11 cellular contexts compared by ENCODE assay signal in the genomic region with DNA sequence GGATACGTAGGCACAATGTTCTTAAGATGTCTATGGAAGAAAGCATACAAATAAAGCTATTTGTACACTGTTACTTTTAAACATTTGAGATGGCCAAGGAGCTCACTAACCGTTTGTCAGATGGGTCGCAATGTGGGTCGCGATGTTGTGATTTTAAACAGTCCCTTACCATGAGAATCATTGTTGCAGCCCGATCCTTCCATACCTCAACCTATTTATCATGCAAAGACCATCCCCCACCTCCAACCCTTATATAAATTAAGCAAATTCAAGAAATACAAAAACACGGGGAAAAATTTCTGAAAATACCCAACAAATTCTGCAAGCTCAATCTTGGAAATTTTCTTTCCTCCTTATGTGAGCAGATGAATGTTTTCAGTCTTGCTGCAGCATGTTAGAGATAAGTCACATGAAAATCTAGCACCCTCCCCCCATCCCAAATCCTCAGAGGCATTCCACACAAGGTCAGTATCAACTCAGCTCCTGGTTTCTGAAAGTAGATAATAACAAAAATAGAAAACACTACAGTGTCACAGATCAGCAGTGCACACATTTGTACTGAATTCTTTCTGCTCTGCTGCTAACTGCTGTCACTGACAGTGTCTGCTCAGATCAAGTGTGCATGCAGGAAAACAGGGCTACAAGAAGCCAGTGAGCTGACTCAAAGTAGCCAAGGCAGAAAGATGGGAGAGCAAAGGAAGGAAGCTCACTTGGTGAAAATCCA.
DNase-seq lines count a peak whose midpoint lies in the region; ATAC-seq, FAIRE-seq and TF ChIP-seq lines count a peak whose summit lies in the region.
"Had no signal": no experiment of that assay in that cellular context is flagged by ENCODE, and none has a peak within 500 bp of the region (broad histone marks: within the 10 kb centered on the region; RNA-seq: fewer than 3 reads in every experiment).

No MANE protein-coding gene starts in this region.

- H3K4me1 ChIP-seq in GM23248 (ENCODE audit: insufficient read depth) (peaks cover 13% of the 10 kb centered on the region), adrenal gland (replicated peaks in 1 of 2) (peaks cover 26 to 54% of the 10 kb centered on the region in 2 donors), cardiac muscle cell (ENCODE audit: low read depth) (peaks cover 53% of the 10 kb centered on the region), kidney (ENCODE audit: control insufficient read depth in 1 of 2, insufficient read depth in 1 of 2, low read depth in 1 of 2, low read length in 2 of 2) (no peaks in the 10 kb centered on the region), trophoblast cell (ENCODE audit: control insufficient read depth in 1 of 2, insufficient read depth in 2 of 2, low read length in 2 of 2) (peaks cover under 1 to 1% of the 10 kb centered on the region in 2 experiments)
- H3K4me1 ChIP-seq: pancreas had no signal

- intact Hi-C loops in adrenal gland (cut with DNase I): no loop called here
- intact Hi-C loops in sciatic nerve (cut with DNase I): no loop called here
- intact Hi-C loops in kidney (cut with DNase I): no loop called here

- no peak overlapping the region for H3K14ac ChIP-seq in trophoblast cell (ENCODE audit: low read length)

- no peak overlapping the region for H3K4ac ChIP-seq in trophoblast cell (ENCODE audit: low read depth, low read length)

- peak; percentile 55 for DNase-seq in GM23248
- peak in 6 of 7 donors; percentile 47 to 71 (median 59) for DNase-seq in adrenal gland
- DNase-seq in cardiac muscle cell (ENCODE audit: low read depth in 1 of 2, low spot score in 1 of 2): peak; percentile 60 to 77
- DNase-seq in sciatic nerve (ENCODE audit: low spot score): no peak
- DNase-seq in kidney: no peak
- no peak for DNase-seq in stimulated activated CD4-positive, alpha-beta T cell treated with anti-CD3 and anti-CD28 coated beads, Interleukin-4, amount 100 ng/mL, for 1 hour
- no peak for DNase-seq in trophoblast cell
- DNase-seq: NCI-H1417; pancreas; SIG-M5; stimulated activated CD8-positive, alpha-beta memory T cell treated with anti-CD3 and anti-CD28 coated beads, Interleukin-4, amount 100 ng/mL, for 48 hours had no signal

- no peaks in the 10 kb centered on the region for H3K79me1 ChIP-seq in trophoblast cell (ENCODE audit: low read length)

- no peak overlapping the region for H2BK12ac ChIP-seq in trophoblast cell (ENCODE audit: low read length)

- H4K20me1 ChIP-seq in GM23248 (ENCODE audit: insufficient read depth): no peaks in the 10 kb centered on the region

- no peak overlapping the region for H3K4me3 ChIP-seq in GM23248
- H3K4me3 ChIP-seq in adrenal gland: peak overlapping the region in 1 of 4 donors; percentile 10
- H3K4me3 ChIP-seq in cardiac muscle cell: peak overlapping the region; percentile 60
- no peak overlapping the region for H3K4me3 ChIP-seq in kidney (ENCODE audit: low read length in 2 of 2)
- no peak overlapping the region for H3K4me3 ChIP-seq in trophoblast cell (ENCODE audit: low read depth, low read length)
- H3K4me3 ChIP-seq: pancreas had no signal

- H3K27ac ChIP-seq in GM23248: 0 out of 2 replicates have a peak overlapping the region, but pooled peaks have one; percentile 7
- peak overlapping the region in 3 of 5 donors; percentile 56 to 65 (median 61) for H3K27ac ChIP-seq in adrenal gland
- H3K27ac ChIP-seq in cardiac muscle cell: peak overlapping the region; percentile 95
- no peak overlapping the region for H3K27ac ChIP-seq in kidney (ENCODE audit: low read depth in 2 of 2, low read length in 2 of 2)
- H3K27ac ChIP-seq in trophoblast cell (ENCODE audit: low read depth, low read length): no peak overlapping the region
- H3K27ac ChIP-seq: pancreas had no signal

- H3K9me3 ChIP-seq in GM23248 (ENCODE audit: low read depth) (no peaks in the 10 kb centered on the region), adrenal gland (replicated peaks in 1 of 3) (no peaks in the 10 kb centered on the region), cardiac muscle cell (ENCODE audit: low read depth) (no peaks in the 10 kb centered on the region), kidney (ENCODE audit: control insufficient read depth in 1 of 2, low read length in 2 of 2) (no peaks in the 10 kb centered on the region), trophoblast cell (ENCODE audit: insufficient read depth, low read depth, low read length) (no peaks in the 10 kb centered on the region)
- H3K9me3 ChIP-seq: pancreas had no signal

- H2BK120ac ChIP-seq in trophoblast cell (ENCODE audit: insufficient read depth, low read length, poor library complexity): no peak overlapping the region

- peak in 1 of 2 donors; percentile 66 for TF ChIP-seq POLR2A in adrenal gland (IDR thresholded peaks at IDR 0.05)

- 79 to 81% methylated on average over 7 of the region's 7 CpGs for WGBS in GM23248 (ENCODE audit: low coverage in 1 of 2, low lambda C conversion rate in 2 of 2, missing lambda C conversion rate in 2 of 2), 2 experiments
- WGBS in adrenal gland, 4 donors: 39 to 50% (median 43%) methylated on average over 7 of the region's 7 CpGs
- WGBS in trophoblast cell (ENCODE audit: extremely low coverage, insufficient coverage, insufficient read length): no CpG with 5 or more reads among the region's 7 CpGs

- no peaks in the 10 kb centered on the region for H3K9me2 ChIP-seq in GM23248 (ENCODE audit: insufficient read depth)

- H4K91ac ChIP-seq in trophoblast cell (ENCODE audit: low read depth, low read length): no peak overlapping the region

- H2BK5ac ChIP-seq in trophoblast cell (ENCODE audit: low read depth, low read length, poor library complexity): no peak overlapping the region

- no peak overlapping the region for H4K8ac ChIP-seq in trophoblast cell (ENCODE audit: low read depth, low read length)

- H3K9ac ChIP-seq in GM23248 (no peak overlapping the region), kidney (ENCODE audit: low read length in 2 of 2) (no peak overlapping the region), trophoblast cell (ENCODE audit: low read length) (no peak overlapping the region)

- 0 out of 2 replicates have a peak, but pooled peaks cover 4% of the 10 kb centered on the region for H3F3A ChIP-seq in GM23248 (ENCODE audit: insufficient read depth)

- no peak overlapping the region for H4K12ac ChIP-seq in trophoblast cell (ENCODE audit: low read depth, low read length)

- no peak for FAIRE-seq in kidney (lab: Jason Lieb, UNC)

- H3K27me3 ChIP-seq in GM23248 (replicated peaks; ENCODE audit: insufficient read depth) (no peaks in the 10 kb centered on the region), adrenal gland (no peaks in the 10 kb centered on the region), cardiac muscle cell (no peaks in the 10 kb centered on the region), trophoblast cell (ENCODE audit: insufficient read depth, low read length) (no peaks in the 10 kb centered on the region)
- H3K27me3 ChIP-seq: pancreas had no signal

- H3K36me3 ChIP-seq in GM23248 (ENCODE audit: low read depth): peaks cover 6% of the 10 kb centered on the region; the same call in 1 of the 2 replicates
- H3K36me3 ChIP-seq in adrenal gland (replicated peaks in 1 of 2): peaks cover 0 to 7% of the 10 kb centered on the region in 2 donors
- no peaks in the 10 kb centered on the region for H3K36me3 ChIP-seq in cardiac muscle cell
- H3K36me3 ChIP-seq in kidney (ENCODE audit: control insufficient read depth in 1 of 2, insufficient read depth in 2 of 2, low read length in 2 of 2): peaks cover 0 to 9% of the 10 kb centered on the region in 2 donors
- H3K36me3 ChIP-seq in trophoblast cell (ENCODE audit: control insufficient read depth in 1 of 2, insufficient read depth in 2 of 2, low read length in 2 of 2): peaks cover 2% of the 10 kb centered on the region in 2 experiments
- H3K36me3 ChIP-seq: pancreas had no signal

- TF ChIP-seq CTCF in adrenal gland (IDR thresholded peaks at IDR 0.05): no peak
- TF ChIP-seq CTCF in cardiac muscle cell (IDR thresholded peaks at IDR 0.05; ENCODE audit: low read depth, low read length): no peak
- TF ChIP-seq CTCF in kidney (IDR thresholded peaks at IDR 0.05; ENCODE audit: borderline replicate concordance, extremely low read depth, insufficient read depth): no peak

- H2AFZ ChIP-seq in GM23248 (no peak overlapping the region), trophoblast cell (ENCODE audit: insufficient read depth, low read length, poor library complexity) (no peak overlapping the region)

- no peak overlapping the region for H3K18ac ChIP-seq in trophoblast cell (ENCODE audit: low read length)

- H3K23ac ChIP-seq in trophoblast cell (ENCODE audit: low read length): no peak overlapping the region

- H3K79me2 ChIP-seq in GM23248 (ENCODE audit: insufficient read depth): no peaks in the 10 kb centered on the region
- H3K79me2 ChIP-seq in trophoblast cell (ENCODE audit: control insufficient read depth, insufficient read depth, low read length, poor library complexity): no peaks in the 10 kb centered on the region

- ATAC-seq in sciatic nerve: peak; percentile 50

- H2AK5ac ChIP-seq in trophoblast cell (ENCODE audit: low read length): no peak overlapping the region

- no peak overlapping the region for H3K4me2 ChIP-seq in GM23248 (ENCODE audit: unreplicated experiment)
- no peak overlapping the region for H3K4me2 ChIP-seq in trophoblast cell (ENCODE audit: low read length)

- in situ Hi-C loops in GM23248 (cut with MboI): no loop called here

Comparison
In these comparisons a context has a peak if more than half of its experiments do, and no peak if none do; other contexts are left out.
1. DNase-seq: peak in GM23248 (single experiment), adrenal gland (6 of 7) and cardiac muscle cell (2 of 2); none in sciatic nerve (single experiment), kidney (single experiment), stimulated activated CD4-positive, alpha-beta T cell treated with anti-CD3 and anti-CD28 coated beads, Interleukin-4, amount 100 ng/mL, for 1 hour (single experiment) and trophoblast cell (0 of 2).
2. H3K27ac ChIP-seq: peak in GM23248 (single experiment), adrenal gland (3 of 5) and cardiac muscle cell (single experiment); none in kidney (0 of 2) and trophoblast cell (single experiment).